In genomic region chr17:58452738-58453137, GRCh38 we compare ENCODE assay signal across 23 cellular contexts. TPM values are rescaled to one million over a fixed set of nuclear protein-coding genes. Genes with fewer than 3 reads are reported as not detected.
A peak's percentile ranks its signal among the peaks of the same experiment; 100 is the strongest.
DNase-seq lines count a peak whose midpoint lies in the region; ATAC-seq and TF ChIP-seq lines count a peak whose summit lies in the region.
"Had no signal": no experiment of that assay in that cellular context is flagged by ENCODE, and none has a peak within 500 bp of the region (broad histone marks: within the 10 kb centered on the region; RNA-seq: fewer than 3 reads in every experiment).

No MANE protein-coding gene starts in this region.

- intact Hi-C loops in vagina (cut with DNase I), result no loop called here
- intact Hi-C loops in breast epithelium (cut with DNase I; ENCODE audit: low total_unique reads), result no loop called here

- DNase-seq in ELF-1 (ENCODE audit: low read depth, low spot score) (peak; percentile 20), MG63 (peak; percentile 46), choroid plexus epithelial cell (ENCODE audit: low read depth) (peak; percentile 18), non-pigmented ciliary epithelial cell (ENCODE audit: low read depth) (peak; percentile 9), vagina (ENCODE audit: extremely low spot score in 2 of 2) (no peak), breast epithelium (ENCODE audit: low spot score in 2 of 2) (no peak), NCI-H146 treated with DMSO at 0.1 percent for 48 hours (lab: John Stamatoyannopoulos, UW; ENCODE audit: unreplicated experiment) (no peak)
- DNase-seq: activated B cell treated with CpG ODN at 0.5 μM for 24 hours; activated CD4-positive, alpha-beta T cell treated with anti-CD3 and anti-CD28 coated beads, Interleukin-2, amount 50 U/mL, for 4 hours; activated CD8-positive, alpha-beta memory T cell treated with anti-CD3 and anti-CD28 coated beads, Interleukin-2, amount 50 U/mL, for 4 hours; GDM1; midbrain; natural killer cell; NCI-H1417 treated with DMSO at 0.1 percent for 48 hours; NCI-H2107; NCI-H510A; NK-92 treated with Interleukin-12 subunit alpha and Interleukin-12 subunit beta, amount 100 ng/mL, for 24 hours; Peyer's patch had no signal

- TF ChIP-seq POLR2A in vagina (IDR thresholded peaks at IDR 0.05) (no peak), breast epithelium (IDR thresholded peaks at IDR 0.05) (no peak)

- H3K4me3 ChIP-seq in MG63 (no peak overlapping the region), choroid plexus epithelial cell (ENCODE audit: low read depth, low read length) (no peak overlapping the region), vagina (no peak overlapping the region), breast epithelium (no peak overlapping the region)
- H3K4me3 ChIP-seq: Peyer's patch had no signal

- H3K4me1 ChIP-seq in vagina, result no peaks in the 10 kb centered on the region
- no peaks in the 10 kb centered on the region for H3K4me1 ChIP-seq in breast epithelium
- H3K4me1 ChIP-seq: parathyroid adenoma, Peyer's patch had no signal

- no peak overlapping the region for H3K27ac ChIP-seq in vagina
- H3K27ac ChIP-seq in breast epithelium, result no peak overlapping the region
- H3K27ac ChIP-seq: parathyroid adenoma, Peyer's patch had no signal

- no peak for TF ChIP-seq CTCF in choroid plexus epithelial cell (conservative IDR thresholded peaks at IDR 0.05; ENCODE audit: low read depth, low read length)
- TF ChIP-seq CTCF in vagina (IDR thresholded peaks at IDR 0.05), result no peak
- no peak for TF ChIP-seq CTCF in breast epithelium (IDR thresholded peaks at IDR 0.05)

- no peak for ATAC-seq in GM19463 (IDR thresholded peaks at IDR 0.05; ENCODE audit: unreplicated experiment)
- ATAC-seq: left lobe of liver; natural killer cell; stimulated activated effector memory CD8-positive, alpha-beta T cell treated with anti-CD3 and anti-CD28 coated beads, Interleukin-12 subunit alpha, Interleukin-12 subunit beta, amount 100 ng/mL, for 72 hours had no signal

- no peaks in the 10 kb centered on the region for H3K9me3 ChIP-seq in MG63
- no peaks in the 10 kb centered on the region for H3K9me3 ChIP-seq in vagina
- no peaks in the 10 kb centered on the region for H3K9me3 ChIP-seq in breast epithelium
- H3K9me3 ChIP-seq: Peyer's patch had no signal

- H3K27me3 ChIP-seq in MG63 (peaks cover 5% of the 10 kb centered on the region), vagina (no peaks in the 10 kb centered on the region), breast epithelium (no peaks in the 10 kb centered on the region)
- H3K27me3 ChIP-seq: Peyer's patch had no signal

- H3K36me3 ChIP-seq in MG63, result no peaks in the 10 kb centered on the region
- H3K36me3 ChIP-seq in vagina, result no peaks in the 10 kb centered on the region
- H3K36me3 ChIP-seq in breast epithelium, result no peaks in the 10 kb centered on the region
- H3K36me3 ChIP-seq: Peyer's patch had no signal

RNA-seq across cellular contexts. Expression of gene RNF43, which starts 35.4 kb away (rescaled TPM):
- not detected in 2 replicates for total RNA-seq in MG63 (2014; rRNA removed; shearing (Covaris generic); ENCODE audit: low replicate concordance)
- total RNA-seq in vagina, result 27.7 TPM
- total RNA-seq in breast epithelium, result 10 to 100 TPM in 1 of 3 donors, 1 to 10 TPM in 1, not detected in 1; 8.5 to 19.0 TPM

RNA-seq across cellular contexts. Expression of gene HSF5, which starts 35.5 kb away (rescaled TPM):
- total RNA-seq in MG63 (2014; rRNA removed; shearing (Covaris generic); ENCODE audit: low replicate concordance), result not detected in 2 replicates
- total RNA-seq in vagina (0.25 TPM), breast epithelium (under 1 TPM; under 0.01 to 0.33 (median 0.32) TPM)
- total RNA-seq: MCF 10A had no signal

Comparison
In these comparisons a context has a peak if more than half of its experiments do, and no peak if none do; other contexts are left out.
1. DNase-seq: peak in ELF-1 (single experiment), MG63 (single experiment), choroid plexus epithelial cell (single experiment) and non-pigmented ciliary epithelial cell (single experiment); none in vagina (0 of 2), breast epithelium (0 of 2) and NCI-H146 treated with DMSO at 0.1 percent for 48 hours (single experiment).